ENCODE assay signal across 1 cellular context in genomic region chr2:73217160-73217559, GRCh38.
TF ChIP-seq lines count a peak whose summit lies in the region.

No MANE protein-coding gene starts in this region.

TF ChIP-seq in K562, 482 proteins besides CTCF, POLR2A, EP300 and RAD21:
- TF ChIP-seq NFE2 (IDR thresholded peaks at IDR 0.05; ENCODE audit: low read depth) (no peak), ZNF282 (CRISPR knock-in tag; IDR thresholded peaks at IDR 0.05) (no peak), TRIM28 (IDR thresholded peaks at IDR 0.05) (no peak), SIX5 (IDR thresholded peaks at IDR 0.05; ENCODE audit: borderline replicate concordance in 1 of 2, insufficient read depth in 1 of 2, low read depth in 1 of 2, low read length in 2 of 2) (no peak), CEBPG (CRISPR knock-in tag; IDR thresholded peaks at IDR 0.05) (no peak), CEBPG (tag; conservative IDR thresholded peaks at IDR 0.05 in 1 of 2, IDR thresholded peaks at IDR 0.05 in 1 of 2) (peak; percentile 36 to 42; a peak in 1 of 4 replicates), CSDE1 (IDR thresholded peaks at IDR 0.05) (no peak), CEBPB (tag; IDR thresholded peaks at IDR 0.05) (peak; percentile 74)
